ENCODE assay signal across 7 cellular contexts in genomic region chr2:152747751-152748150, GRCh38. TPM values are rescaled to one million over a fixed set of nuclear protein-coding genes. Genes with fewer than 3 reads are reported as not detected.
DNase-seq lines count a peak whose midpoint lies in the region; ATAC-seq and TF ChIP-seq lines count a peak whose summit lies in the region.
"Not testable (repeated sequence)": the region's sequence is repeated elsewhere in the genome, so short reads cannot be mapped to it uniquely, and the experiment has no call there.

No MANE protein-coding gene starts in this region.

- not testable (repeated sequence) for ATAC-seq in GM23338
- ATAC-seq in IMR-90 (ENCODE audit: low read depth): peak; percentile 72
- peak; percentile 60; the same call in 2 of the 3 replicates for ATAC-seq in RWPE2 (ENCODE audit: low read depth)
- peak; percentile 72 for ATAC-seq in foreskin keratinocyte

- not testable (repeated sequence) for H3K9me1 ChIP-seq in IMR-90 (ENCODE audit: insufficient read depth, low read length)

- H3K9me3 ChIP-seq in IMR-90 (ENCODE audit: control insufficient read depth, insufficient read depth, low read length); RWPE2 (ENCODE audit: severe bottlenecking): not testable (repeated sequence)
- H3K9me3 ChIP-seq in endodermal cell (ENCODE audit: control insufficient read depth, low read length): peaks cover 19% of the 10 kb centered on the region

- not testable (repeated sequence) for TF ChIP-seq CTCF in GM23338 (conservative IDR thresholded peaks at IDR 0.05; ENCODE audit: low read depth in 2 of 2); IMR-90 (conservative IDR thresholded peaks at IDR 0.05; ENCODE audit: low read depth, low read length); RWPE2 (IDR thresholded peaks at IDR 0.05; ENCODE audit: poor library complexity, severe bottlenecking); endodermal cell (conservative IDR thresholded peaks at IDR 0.05); foreskin keratinocyte (conservative IDR thresholded peaks at IDR 0.05); osteocyte (IDR thresholded peaks at IDR 0.05)

- dilution Hi-C loops in IMR-90 (cut with HindIII; ENCODE audit: low sequenced_read_pairs, unreplicated experiment): not testable (repeated sequence)

- H4K91ac ChIP-seq in IMR-90 (ENCODE audit: insufficient read depth, low read depth, low read length): not testable (repeated sequence)

- not testable (repeated sequence) for H3K4me1 ChIP-seq in GM23338 (ENCODE audit: insufficient read depth); IMR-90 (ENCODE audit: control insufficient read depth, insufficient read depth, low read length); RWPE2 (ENCODE audit: insufficient read depth, poor library complexity, severe bottlenecking); endodermal cell (ENCODE audit: control insufficient read depth, insufficient read depth, low read length)
- peaks cover 10% of the 10 kb centered on the region for H3K4me1 ChIP-seq in foreskin keratinocyte

- H3K27me3 ChIP-seq in GM23338 (ENCODE audit: insufficient read depth); IMR-90 (ENCODE audit: control insufficient read depth, insufficient read depth, low read length); RWPE2 (ENCODE audit: insufficient read depth, poor library complexity, severe bottlenecking); endodermal cell (ENCODE audit: control insufficient read depth, insufficient read depth, low read length, poor library complexity, severe bottlenecking); foreskin keratinocyte: not testable (repeated sequence)

- H3K4ac ChIP-seq in IMR-90 (ENCODE audit: low read depth, low read length): not testable (repeated sequence)

- not testable (repeated sequence) for H3K23ac ChIP-seq in IMR-90 (ENCODE audit: low read depth, low read length)

- H2BK20ac ChIP-seq in IMR-90 (ENCODE audit: low read depth, low read length): not testable (repeated sequence)

- H2BK120ac ChIP-seq in IMR-90 (ENCODE audit: low read depth, low read length): not testable (repeated sequence)

- in situ Hi-C loops in IMR-90 (cut with MboI; ENCODE audit: low sequenced_read_pairs): loop anchor here (25.0 kb wide), 1 partner anchor 765 kb away; no protein-coding TSS in a partner anchor

- H3K9me2 ChIP-seq in GM23338 (ENCODE audit: insufficient read depth): not testable (repeated sequence)

- not testable (repeated sequence) for H4K8ac ChIP-seq in IMR-90 (ENCODE audit: low read depth in 2 of 2, low read length in 2 of 2)

- CTCF ChIA-PET in IMR-90 (lab: Yijun Ruan, JAX): not testable (repeated sequence)

- not testable (repeated sequence) for H2AFZ ChIP-seq in GM23338; IMR-90 (replicated peaks; ENCODE audit: low read length, poor library complexity)

- not testable (repeated sequence) for H4K20me1 ChIP-seq in GM23338 (replicated peaks; ENCODE audit: insufficient read depth); IMR-90 (ENCODE audit: insufficient read depth, low read length)

- intact Hi-C loops in IMR-90 (cut with micrococcal nuclease): not testable (repeated sequence)

- not testable (repeated sequence) for H2BK5ac ChIP-seq in IMR-90 (ENCODE audit: low read depth, low read length, poor library complexity, severe bottlenecking)

- DNase-seq in GM23338 (ENCODE audit: low spot score); RWPE2 (ENCODE audit: low spot score); endodermal cell; osteocyte (ENCODE audit: extremely low spot score, unreplicated experiment): not testable (repeated sequence)
- peak; percentile 60 for DNase-seq in IMR-90
- peak; percentile 48 for DNase-seq in amniotic epithelial cell (ENCODE audit: low read depth)
- DNase-seq in foreskin keratinocyte: peak; percentile 41 to 44

- H3F3A ChIP-seq in GM23338 (replicated peaks; ENCODE audit: low read depth): not testable (repeated sequence)

- H3K14ac ChIP-seq in IMR-90 (replicated peaks; ENCODE audit: low read depth, low read length): not testable (repeated sequence)

- H3K27ac Mint-ChIP-seq in GM23338 (peak overlapping the region; percentile 36; the same call in 1 of the 2 replicates), endodermal cell (peak overlapping the region; percentile 20), osteocyte (ENCODE audit: unreplicated experiment) (peak overlapping the region; percentile 6)

- not testable (repeated sequence) for H3K56ac ChIP-seq in IMR-90 (ENCODE audit: extremely low read depth, insufficient read depth, low read length)

- H3K4me1 Mint-ChIP-seq in GM23338; osteocyte (ENCODE audit: unreplicated experiment): not testable (repeated sequence)
- H3K4me1 Mint-ChIP-seq in endodermal cell: peaks cover 28% of the 10 kb centered on the region

- TF ChIP-seq POLR2A in IMR-90 (IDR thresholded peaks at IDR 0.05; ENCODE audit: low read depth, low read length): not testable (repeated sequence)

- H3K36me3 Mint-ChIP-seq in GM23338 (ENCODE audit: low read depth) (peaks cover 21% of the 10 kb centered on the region; the same call in 2 of the 3 replicates), endodermal cell (ENCODE audit: low read depth) (peaks cover 47% of the 10 kb centered on the region), osteocyte (ENCODE audit: unreplicated experiment) (peaks cover 26% of the 10 kb centered on the region)

- H3K18ac ChIP-seq in IMR-90 (ENCODE audit: low read depth, low read length): not testable (repeated sequence)

- not testable (repeated sequence) for H3K36me3 ChIP-seq in GM23338 (ENCODE audit: insufficient read depth); IMR-90 (ENCODE audit: control insufficient read depth, insufficient read depth, low read length)
- H3K36me3 ChIP-seq in RWPE2 (ENCODE audit: low read depth) (peaks cover 68% of the 10 kb centered on the region), endodermal cell (ENCODE audit: control insufficient read depth, insufficient read depth, low read length) (peaks cover 63% of the 10 kb centered on the region)

- not testable (repeated sequence) for H2AK9ac ChIP-seq in IMR-90 (replicated peaks; ENCODE audit: low read depth, low read length, poor library complexity)

- not testable (repeated sequence) for TF ChIP-seq RAD21 in IMR-90 (IDR thresholded peaks at IDR 0.05; ENCODE audit: low read length)

- H3K9me3 Mint-ChIP-seq in GM23338; endodermal cell; osteocyte (ENCODE audit: unreplicated experiment): not testable (repeated sequence)

- H3K4me3 ChIP-seq in GM23338; IMR-90 (ENCODE audit: insufficient read depth, low read depth, low read length); RWPE2 (ENCODE audit: severe bottlenecking); endodermal cell (ENCODE audit: low read length): not testable (repeated sequence)

- not testable (repeated sequence) for H2BK15ac ChIP-seq in IMR-90 (ENCODE audit: low read depth, low read length)

- not testable (repeated sequence) for H3K27ac ChIP-seq in GM23338 (ENCODE audit: low read depth); IMR-90 (ENCODE audit: insufficient read depth, low read length); RWPE2 (ENCODE audit: poor library complexity, severe bottlenecking); endodermal cell (ENCODE audit: low read depth, low read length); foreskin keratinocyte

- H3K79me2 ChIP-seq in GM23338 (replicated peaks; ENCODE audit: insufficient read depth): not testable (repeated sequence)

- not testable (repeated sequence) for H3K27me3 Mint-ChIP-seq in GM23338 (ENCODE audit: insufficient read depth, low read depth, poor library complexity); endodermal cell (ENCODE audit: insufficient read depth); osteocyte (ENCODE audit: unreplicated experiment)

- H3K4me2 ChIP-seq in GM23338; IMR-90 (ENCODE audit: low read depth, low read length): not testable (repeated sequence)

- POLR2A ChIA-PET in IMR-90 (lab: Charles Lee; ENCODE audit: unreplicated experiment): not testable (repeated sequence)

- H2AK5ac ChIP-seq in IMR-90 (ENCODE audit: low read depth, low read length): not testable (repeated sequence)

- H3K4me3 Mint-ChIP-seq in GM23338; endodermal cell; osteocyte (ENCODE audit: unreplicated experiment): not testable (repeated sequence)

- not testable (repeated sequence) for H4K5ac ChIP-seq in IMR-90 (ENCODE audit: low read depth, low read length)

- WGBS in IMR-90 (ENCODE audit: extremely low coverage in 2 of 2, insufficient read length in 1 of 2), 2 experiments: no CpG with 5 or more reads among the region's 4 CpGs
- WGBS in endodermal cell (ENCODE audit: insufficient coverage in 1 of 2, insufficient read length in 1 of 2), 2 experiments: 73 to 86% methylated on average over 2 to 4 of the region's 4 CpGs

- not testable (repeated sequence) for H3K9ac ChIP-seq in IMR-90 (ENCODE audit: low read depth, low read length)
- peak overlapping the region; percentile 26 for H3K9ac ChIP-seq in endodermal cell (ENCODE audit: extremely low read depth, low read length, poor library complexity, severe bottlenecking)

- not testable (repeated sequence) for H3K79me1 ChIP-seq in IMR-90 (ENCODE audit: low read depth in 1 of 2, low read length in 2 of 2)

- BruUV-seq in IMR-90 (replicated peaks; lab: Mats Ljungman, UMichigan): not testable (repeated sequence)

RNA-seq across cellular contexts. Expression of gene ARL6IP6, which starts 29.3 kb away (rescaled TPM):
- total RNA-seq in GM23338 (2014; rRNA removed; shearing (Covaris generic)): 43.5 and 65.4 TPM in 2 replicates
- 48.7 and 49.1 TPM in 2 replicates for polyA plus RNA-seq in GM23338 (2016; fragmentation: Nextera tagmentation; extraction: Ambion mirVana)
- 4.1 and 11.7 TPM in 2 replicates for total RNA-seq in IMR-90 (2012; rRNA removed)
- polyA plus RNA-seq in IMR-90 (2012; rRNA removed): 11.2 and 14.7 TPM in 2 replicates
- 7.7 and 9.5 TPM in 2 replicates for polyA plus RNA-seq in IMR-90 (2012; cell fraction: cytosol; rRNA removed)
- 9.3 and 19.8 TPM in 2 replicates for polyA plus RNA-seq in IMR-90 (2012; cell fraction: nucleus; rRNA removed; ENCODE audit: low replicate concordance)
- total RNA-seq in endodermal cell: 10 to 100 TPM; 45.7 to 55.2 TPM
- polyA plus RNA-seq in endodermal cell (2013, experiment 1 of 2): 87.7 TPM
- 84.6 TPM for polyA plus RNA-seq in endodermal cell (2013, experiment 2 of 2)
- total RNA-seq in foreskin keratinocyte: 27.4 and 33.0 TPM in 2 replicates
- polyA plus RNA-seq in foreskin keratinocyte: 17.5 and 24.3 TPM in 2 replicates
- 13.9 and 17.0 TPM in 2 replicates for total RNA-seq in osteocyte

RNA-seq across cellular contexts. Expression of gene PRPF40A, which starts 30.5 kb away (rescaled TPM):
- total RNA-seq in GM23338 (2014; rRNA removed; shearing (Covaris generic)): 158 and 261 TPM in 2 replicates
- polyA plus RNA-seq in GM23338 (2016; fragmentation: Nextera tagmentation; extraction: Ambion mirVana): 194 and 254 TPM in 2 replicates
- total RNA-seq in IMR-90 (2012; rRNA removed): 150 and 168 TPM in 2 replicates
- 49.1 and 58.7 TPM in 2 replicates for polyA plus RNA-seq in IMR-90 (2012; rRNA removed)
- 21.3 and 26.3 TPM in 2 replicates for polyA plus RNA-seq in IMR-90 (2012; cell fraction: cytosol; rRNA removed)
- 46.3 and 80.3 TPM in 2 replicates for polyA plus RNA-seq in IMR-90 (2012; cell fraction: nucleus; rRNA removed; ENCODE audit: low replicate concordance)
- 100 to 1,000 TPM; 190 to 222 TPM for total RNA-seq in endodermal cell
- 157 TPM for polyA plus RNA-seq in endodermal cell (2013, experiment 1 of 2)
- 163 TPM for polyA plus RNA-seq in endodermal cell (2013, experiment 2 of 2)
- total RNA-seq in foreskin keratinocyte: 111 and 112 TPM in 2 replicates
- 26.3 and 34.9 TPM in 2 replicates for polyA plus RNA-seq in foreskin keratinocyte
- 83.0 and 91.7 TPM in 2 replicates for total RNA-seq in osteocyte
